ENCODE assay signal across 25 cellular contexts in the genomic region with DNA sequence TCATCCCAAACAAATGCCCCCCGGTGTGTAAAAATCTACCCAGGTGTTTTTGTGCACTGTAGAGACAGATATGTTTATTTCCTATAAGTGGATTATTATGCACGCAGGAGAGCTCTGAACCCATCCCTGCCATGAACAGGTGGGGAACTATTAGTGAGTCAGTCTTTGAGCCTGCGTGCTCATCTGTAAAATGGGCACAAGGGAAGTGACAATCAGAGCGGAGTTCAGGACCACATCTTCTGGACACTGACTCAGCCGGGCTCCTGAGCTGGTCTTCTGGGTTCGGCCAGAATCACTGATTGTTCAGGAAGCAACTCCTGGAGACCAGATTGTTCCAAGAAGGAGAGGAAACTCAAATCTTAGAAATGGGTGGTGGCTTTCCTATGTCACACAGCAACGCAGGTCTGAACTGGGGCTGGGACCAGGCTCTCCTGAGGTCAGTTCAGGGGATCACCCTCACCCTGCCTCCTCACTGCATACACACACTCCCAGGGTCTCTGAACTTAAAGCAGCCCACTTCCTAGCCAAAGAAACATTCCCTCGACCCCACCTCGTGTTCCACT. TPM values are rescaled to one million over a fixed set of nuclear protein-coding genes. Genes with fewer than 3 reads are reported as not detected.
"Had no signal": no experiment of that assay in that cellular context is flagged by ENCODE, and none has a peak within 500 bp of the region (broad histone marks: within the 10 kb centered on the region; RNA-seq: fewer than 3 reads in every experiment).

No MANE protein-coding gene starts in this region.

- DNase-seq: activated CD4-positive, alpha-beta memory T cell treated with anti-CD3 and anti-CD28 coated beads for 36 hours; activated CD4-positive, alpha-beta T cell treated with anti-CD3 and anti-CD28 coated beads, Interleukin-2, amount 10 ng/mL, durations not matched to agents 7 days and 5 days; activated CD4-positive, CD25-positive, alpha-beta regulatory T cell; activated CD8-positive, alpha-beta memory T cell treated with anti-CD3 and anti-CD28 coated beads for 24 hours; activated gamma-delta T cell treated with Interleukin-2 at 50 U/mL for 16 hours; activated naive CD4-positive, alpha-beta T cell treated with anti-CD3 and anti-CD28 coated beads, Interleukin-2, amount 10 ng/mL, durations not matched to agents 7 days and 5 days; activated naive CD8-positive, alpha-beta T cell treated with anti-CD3 and anti-CD28 coated beads for 36 hours; activated T-cell treated with anti-CD3 and anti-CD28 coated beads, Interleukin-2, amount 50 U/mL, for 4 hours; brain microvascular endothelial cell; cerebellar nuclear complex; Karpas-422; MM.1S; NCI-H1105; NCI-H1436 treated with DMSO at 0.1 percent for 48 hours; NCI-H187; NCI-H2081; NCI-H446; NCI-H524; SHP77 treated with DMSO at 0.1 percent for 48 hours; T-cell; T-helper 2 cell; T1000 had no signal

- H3K4me3 Mint-ChIP-seq: activated CD4-positive, alpha-beta memory T cell treated with anti-CD3 and anti-CD28 coated beads for 36 hours; activated CD4-positive, alpha-beta T cell treated with anti-CD3 and anti-CD28 coated beads, Interleukin-2, amount 10 ng/mL, durations not matched to agents 7 days and 5 days; activated naive CD4-positive, alpha-beta T cell treated with anti-CD3 and anti-CD28 coated beads, Interleukin-2, amount 10 ng/mL, durations not matched to agents 7 days and 5 days; activated naive CD8-positive, alpha-beta T cell treated with anti-CD3 and anti-CD28 coated beads for 36 hours; activated T-cell treated with anti-CD3 and anti-CD28 coated beads, Interleukin-2, amount 50 U/mL, for 4 hours; T-cell had no signal

- H3K4me1 Mint-ChIP-seq: activated CD4-positive, alpha-beta T cell treated with anti-CD3 and anti-CD28 coated beads, Interleukin-2, amount 10 ng/mL, durations not matched to agents 7 days and 5 days; activated naive CD4-positive, alpha-beta T cell treated with anti-CD3 and anti-CD28 coated beads, Interleukin-2, amount 10 ng/mL, durations not matched to agents 7 days and 5 days; activated naive CD8-positive, alpha-beta T cell treated with anti-CD3 and anti-CD28 coated beads for 36 hours; T-cell had no signal

- FAIRE-seq: RCC 7860, TTC549 had no signal

- H3K27me3 Mint-ChIP-seq: activated naive CD4-positive, alpha-beta T cell treated with anti-CD3 and anti-CD28 coated beads, Interleukin-2, amount 10 ng/mL, durations not matched to agents 7 days and 5 days had no signal

- H3K27me3 ChIP-seq: brain microvascular endothelial cell had no signal

- H3K27ac Mint-ChIP-seq: activated CD4-positive, alpha-beta memory T cell treated with anti-CD3 and anti-CD28 coated beads for 36 hours; activated CD4-positive, alpha-beta T cell treated with anti-CD3 and anti-CD28 coated beads, Interleukin-2, amount 10 ng/mL, durations not matched to agents 7 days and 5 days; activated naive CD4-positive, alpha-beta T cell treated with anti-CD3 and anti-CD28 coated beads, Interleukin-2, amount 10 ng/mL, durations not matched to agents 7 days and 5 days; activated naive CD8-positive, alpha-beta T cell treated with anti-CD3 and anti-CD28 coated beads for 36 hours; T-cell had no signal

- H3K36me3 Mint-ChIP-seq: activated CD4-positive, alpha-beta memory T cell treated with anti-CD3 and anti-CD28 coated beads for 36 hours; activated naive CD4-positive, alpha-beta T cell treated with anti-CD3 and anti-CD28 coated beads, Interleukin-2, amount 10 ng/mL, durations not matched to agents 7 days and 5 days; activated naive CD8-positive, alpha-beta T cell treated with anti-CD3 and anti-CD28 coated beads for 36 hours; T-cell had no signal

- H3K9me3 Mint-ChIP-seq: activated CD4-positive, alpha-beta memory T cell treated with anti-CD3 and anti-CD28 coated beads for 36 hours; activated CD4-positive, alpha-beta T cell treated with anti-CD3 and anti-CD28 coated beads, Interleukin-2, amount 10 ng/mL, durations not matched to agents 7 days and 5 days; activated naive CD8-positive, alpha-beta T cell treated with anti-CD3 and anti-CD28 coated beads for 36 hours had no signal

- H3K36me3 ChIP-seq: brain microvascular endothelial cell had no signal

- ATAC-seq: activated T-cell treated with anti-CD3 and anti-CD28 coated beads, Interleukin-2, amount 50 U/mL, for 4 hours; T-cell had no signal

- H3K27ac ChIP-seq: brain microvascular endothelial cell, VCaP had no signal

RNA-seq across cellular contexts. Expression of a gene that starts 27.3 kb away (rescaled TPM):
- total RNA-seq: activated CD4-positive, alpha-beta memory T cell treated with anti-CD3 and anti-CD28 coated beads for 36 hours; activated naive CD8-positive, alpha-beta T cell treated with anti-CD3 and anti-CD28 coated beads for 36 hours had no signal
